Comparison of ENCODE assay signal across 26 cellular contexts in the genomic region with DNA sequence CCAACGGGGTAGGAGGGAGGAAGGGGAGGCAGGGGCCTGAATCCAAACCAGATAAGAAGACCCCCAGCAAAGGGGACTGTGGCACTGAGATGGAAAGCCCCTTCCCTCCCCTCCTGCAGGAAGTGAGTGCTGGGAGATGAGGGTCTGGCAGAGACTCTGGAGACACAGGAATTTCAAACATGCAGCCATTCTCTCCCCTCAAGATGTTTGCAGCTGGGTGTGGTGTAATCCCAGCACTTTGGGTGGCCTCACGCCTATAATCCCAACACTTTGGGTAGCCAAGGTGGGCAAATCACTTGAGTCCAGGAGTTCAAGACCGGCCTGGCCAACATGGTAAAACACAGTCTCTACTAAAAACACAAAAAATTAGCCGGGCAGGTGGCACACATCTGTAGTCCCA. TPM values are rescaled to one million over a fixed set of nuclear protein-coding genes. Genes with fewer than 3 reads are reported as not detected.
"Had no signal": no experiment of that assay in that cellular context is flagged by ENCODE, and none has a peak within 500 bp of the region (broad histone marks: within the 10 kb centered on the region; RNA-seq: fewer than 3 reads in every experiment).

No MANE protein-coding gene starts in this region.

- DNase-seq: activated CD4-positive, alpha-beta memory T cell treated with anti-CD3 and anti-CD28 coated beads, Interleukin-2, amount 10 ng/mL, durations not matched to agents 7 days and 5 days; activated CD4-positive, alpha-beta T cell treated with anti-CD3 and anti-CD28 coated beads for 36 hours; activated CD4-positive, alpha-beta T cell treated with anti-CD3 and anti-CD28 coated beads, Interleukin-2, amount 50 U/mL, for 1 hour; activated CD8-positive, alpha-beta memory T cell treated with anti-CD3 and anti-CD28 coated beads, Interleukin-2, amount 50 U/mL, for 4 hours; activated naive CD4-positive, alpha-beta T cell treated with anti-CD3 and anti-CD28 coated beads, Interleukin-2, amount 50 U/mL, for 16 hours; activated naive CD8-positive, alpha-beta T cell treated with anti-CD3 and anti-CD28 coated beads, Interleukin-2, amount 10 ng/mL, durations not matched to agents 7 days and 5 days; activated T-cell treated with anti-CD3 and anti-CD28 coated beads, Interleukin-2, amount 50 U/mL, for 72 hours; adrenal gland; anterior cingulate cortex; caudate nucleus; Karpas-422; MM.1S; NCI-H1105; NCI-H1436; NCI-H187; NCI-H2081; NCI-H510A treated with DMSO at 0.1 percent for 48 hours; NCI-H69; NK-92 treated with Interleukin-12 subunit alpha and Interleukin-12 subunit beta, amount 100 ng/mL, for 24 hours; SHP77 treated with DMSO at 0.1 percent for 48 hours; T-cell; WERI-Rb-1 had no signal

- H3K27ac Mint-ChIP-seq: activated CD4-positive, alpha-beta memory T cell treated with anti-CD3 and anti-CD28 coated beads, Interleukin-2, amount 10 ng/mL, durations not matched to agents 7 days and 5 days; activated CD4-positive, alpha-beta T cell treated with anti-CD3 and anti-CD28 coated beads for 36 hours; activated naive CD8-positive, alpha-beta T cell treated with anti-CD3 and anti-CD28 coated beads, Interleukin-2, amount 10 ng/mL, durations not matched to agents 7 days and 5 days; activated T-cell treated with anti-CD3 and anti-CD28 coated beads, Interleukin-2, amount 50 U/mL, for 72 hours; activated T-helper 2 cell treated with anti-CD3 and anti-CD28 coated beads, Interferon-gamma antibody, Interleukin-2, Interleukin-4, amounts not matched to agents 10 μg/mL and 5 μg/mL and 100 μg/mL, durations not matched to agents 14 hours and 24 hours and 36 hours; T-cell had no signal

- H3K4me1 Mint-ChIP-seq: activated CD4-positive, alpha-beta memory T cell treated with anti-CD3 and anti-CD28 coated beads, Interleukin-2, amount 10 ng/mL, durations not matched to agents 7 days and 5 days; activated CD4-positive, alpha-beta T cell treated with anti-CD3 and anti-CD28 coated beads for 36 hours; activated naive CD8-positive, alpha-beta T cell treated with anti-CD3 and anti-CD28 coated beads, Interleukin-2, amount 10 ng/mL, durations not matched to agents 7 days and 5 days; T-cell had no signal

- H3K9me3 ChIP-seq: adrenal gland, breast epithelium had no signal

- H3K27ac ChIP-seq: adrenal gland, breast epithelium, WERI-Rb-1 had no signal

- H3K4me3 Mint-ChIP-seq: activated CD4-positive, alpha-beta memory T cell treated with anti-CD3 and anti-CD28 coated beads, Interleukin-2, amount 10 ng/mL, durations not matched to agents 7 days and 5 days; activated CD4-positive, alpha-beta T cell treated with anti-CD3 and anti-CD28 coated beads for 36 hours; activated naive CD8-positive, alpha-beta T cell treated with anti-CD3 and anti-CD28 coated beads, Interleukin-2, amount 10 ng/mL, durations not matched to agents 7 days and 5 days; activated T-cell treated with anti-CD3 and anti-CD28 coated beads, Interleukin-2, amount 50 U/mL, for 72 hours; T-cell had no signal

- H3K4me1 ChIP-seq: adrenal gland, breast epithelium had no signal

- ATAC-seq: activated CD4-positive, alpha-beta T cell treated with anti-CD3 and anti-CD28 coated beads for 36 hours; activated T-cell treated with anti-CD3 and anti-CD28 coated beads, Interleukin-2, amount 50 U/mL, for 72 hours; K562; T-cell had no signal

- H3K27me3 Mint-ChIP-seq: activated CD4-positive, alpha-beta memory T cell treated with anti-CD3 and anti-CD28 coated beads, Interleukin-2, amount 10 ng/mL, durations not matched to agents 7 days and 5 days; activated CD4-positive, alpha-beta T cell treated with anti-CD3 and anti-CD28 coated beads for 36 hours; activated naive CD8-positive, alpha-beta T cell treated with anti-CD3 and anti-CD28 coated beads, Interleukin-2, amount 10 ng/mL, durations not matched to agents 7 days and 5 days; T-cell had no signal

- H3K4me3 ChIP-seq: adrenal gland, breast epithelium, K562 had no signal

- FAIRE-seq: K562, RCC 7860 had no signal

- H3K27me3 ChIP-seq: adrenal gland, breast epithelium had no signal

- H3K9me3 Mint-ChIP-seq: activated CD4-positive, alpha-beta memory T cell treated with anti-CD3 and anti-CD28 coated beads, Interleukin-2, amount 10 ng/mL, durations not matched to agents 7 days and 5 days; activated naive CD8-positive, alpha-beta T cell treated with anti-CD3 and anti-CD28 coated beads, Interleukin-2, amount 10 ng/mL, durations not matched to agents 7 days and 5 days; activated T-cell treated with anti-CD3 and anti-CD28 coated beads, Interleukin-2, amount 50 U/mL, for 72 hours; activated T-helper 2 cell treated with anti-CD3 and anti-CD28 coated beads, Interferon-gamma antibody, Interleukin-2, Interleukin-4, amounts not matched to agents 10 μg/mL and 5 μg/mL and 100 μg/mL, durations not matched to agents 14 hours and 24 hours and 36 hours; T-cell had no signal

RNA-seq across cellular contexts. Expression of a gene that starts 57.9 kb away (rescaled TPM):
- total RNA-seq: K562 had no signal
